In the genomic region with DNA sequence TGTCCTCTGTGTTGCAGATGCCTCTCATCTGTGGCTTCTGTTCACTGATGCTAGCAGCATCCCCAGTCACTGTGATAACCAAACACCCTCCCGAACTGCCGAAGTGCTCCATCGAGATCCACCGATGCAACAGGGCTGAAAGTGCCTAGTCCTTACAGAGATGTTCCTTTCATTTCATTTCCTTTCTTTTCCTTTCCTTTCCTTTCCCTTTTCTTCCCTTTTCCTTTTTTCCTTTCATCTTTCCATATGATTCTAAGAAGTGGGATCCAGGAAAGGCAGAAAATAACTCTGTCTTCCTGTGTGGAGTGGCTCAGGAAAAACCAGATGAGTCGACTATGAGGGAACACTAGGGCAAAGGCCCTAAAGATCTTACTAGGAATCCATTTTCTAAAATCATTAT, we compare ENCODE assay signal across 20 cellular contexts. TPM values are rescaled to one million over a fixed set of nuclear protein-coding genes. Genes with fewer than 3 reads are reported as not detected.
DNase-seq lines count a peak whose midpoint lies in the region; FAIRE-seq and TF ChIP-seq lines count a peak whose summit lies in the region.
"Had no signal": no experiment of that assay in that cellular context is flagged by ENCODE, and none has a peak within 500 bp of the region (broad histone marks: within the 10 kb centered on the region; RNA-seq: fewer than 3 reads in every experiment).

No MANE protein-coding gene starts in this region.

- H3K4me1 ChIP-seq in esophagus muscularis mucosa = peaks cover 0 to 32% (median 29%) of the 10 kb centered on the region in 4 donors
- H3K4me1 ChIP-seq in rectal smooth muscle tissue (ENCODE audit: control insufficient read depth, insufficient read depth, low read length) = peaks cover 22% of the 10 kb centered on the region
- peaks cover under 1% of the 10 kb centered on the region for H3K4me1 ChIP-seq in testis
- H3K4me1 ChIP-seq: A549 had no signal

- no peak for TF ChIP-seq EP300 in esophagus muscularis mucosa (IDR thresholded peaks at IDR 0.05)

- intact Hi-C loops in esophagus muscularis mucosa (cut with DNase I) (no loop called here), testis (cut with DNase I; ENCODE audit: low total_unique reads) (no loop called here)

- H3K27me3 ChIP-seq in bronchial epithelial cell (ENCODE audit: control insufficient read depth, insufficient read depth, low read length) (peaks cover 3% of the 10 kb centered on the region), esophagus muscularis mucosa (no peaks in the 10 kb centered on the region), rectal smooth muscle tissue (ENCODE audit: control insufficient read depth, insufficient read depth, low read length) (no peaks in the 10 kb centered on the region), testis (no peaks in the 10 kb centered on the region)

- H3K4me3 ChIP-seq in bronchial epithelial cell (ENCODE audit: low read depth, low read length) (no peak overlapping the region), esophagus muscularis mucosa (no peak overlapping the region), rectal smooth muscle tissue (ENCODE audit: low read length) (no peak overlapping the region), testis (no peak overlapping the region)
- H3K4me3 ChIP-seq: A549 had no signal

- no peaks in the 10 kb centered on the region for H3K36me3 ChIP-seq in bronchial epithelial cell (ENCODE audit: control insufficient read depth, insufficient read depth, low read length)
- H3K36me3 ChIP-seq in esophagus muscularis mucosa = no peaks in the 10 kb centered on the region
- no peaks in the 10 kb centered on the region for H3K36me3 ChIP-seq in rectal smooth muscle tissue (ENCODE audit: control insufficient read depth, insufficient read depth, low read length)
- H3K36me3 ChIP-seq in testis (ENCODE audit: low read depth, missing control alignments) = no peaks in the 10 kb centered on the region

- WGBS in esophagus muscularis mucosa = 93% methylated on average over 5 of the region's 5 CpGs
- WGBS in testis, 2 donors = 84 to 85% methylated on average over 5 of the region's 5 CpGs

- DNase-seq in bronchial epithelial cell (ENCODE audit: low read depth) (no peak), esophagus muscularis mucosa (ENCODE audit: extremely low spot score) (no peak), testis (no peak), NCI-H1417 (lab: John Stamatoyannopoulos, UW) (no peak), LoVo (ENCODE audit: low spot score) (no peak), OCI-M2 (lab: John Stamatoyannopoulos, UW; ENCODE audit: unreplicated experiment) (no peak), 8988T (no peak)
- DNase-seq: AML-193; Caco-2; CD4-positive, alpha-beta T cell; H9 had no signal

- H3K27ac ChIP-seq in esophagus muscularis mucosa (replicated peaks in 1 of 4) = peak overlapping the region in 3 of 4 donors; percentile 77 to 88 (median 85)
- H3K27ac ChIP-seq in rectal smooth muscle tissue (ENCODE audit: low read depth, low read length) = peak overlapping the region; percentile 89
- H3K27ac ChIP-seq in testis = peak overlapping the region; percentile 41 to 87
- H3K27ac ChIP-seq: A549, C4-2B had no signal

- peak; percentile 79 for FAIRE-seq in bronchial epithelial cell (lab: Jason Lieb, UNC)
- FAIRE-seq: A549, G401.6, GM12891, GM19239, H1 had no signal

- H3K9me3 ChIP-seq in esophagus muscularis mucosa (no peaks in the 10 kb centered on the region), testis (no peaks in the 10 kb centered on the region)
- H3K9me3 ChIP-seq: A549, Caco-2 had no signal

- no peak overlapping the region for H3K9ac ChIP-seq in rectal smooth muscle tissue (ENCODE audit: low read length)

- TF ChIP-seq POLR2A in esophagus muscularis mucosa (IDR thresholded peaks at IDR 0.05; ENCODE audit: low read depth) (no peak), testis (IDR thresholded peaks at IDR 0.05) (no peak)

- TF ChIP-seq CTCF in bronchial epithelial cell (IDR thresholded peaks at IDR 0.05; ENCODE audit: insufficient read depth, low read length, severe bottlenecking) (no peak), esophagus muscularis mucosa (IDR thresholded peaks at IDR 0.05) (peak in 1 of 3 experiments; percentile 6), testis (IDR thresholded peaks at IDR 0.05) (no peak)

RNA-seq across cellular contexts. Expression of gene FGF6, which starts 26.7 kb away (rescaled TPM):
- not detected in 2 replicates for total RNA-seq in bronchial epithelial cell
- not detected for total RNA-seq in esophagus muscularis mucosa
- total RNA-seq in testis = not detected
- polyA plus RNA-seq in testis (ENCODE audit: insufficient read depth, low read depth, low replicate concordance) = not detected
- total RNA-seq: Caco-2; CD4-positive, alpha-beta T cell; H1; H9; HT-29 had no signal
- polyA plus RNA-seq: A549, BJ, H1 had no signal

RNA-seq across cellular contexts. Expression of gene FGF23, which starts 39.4 kb away (rescaled TPM):
- total RNA-seq in bronchial epithelial cell (not detected in 2 replicates), esophagus muscularis mucosa (not detected), testis (not detected)
- polyA plus RNA-seq in testis (ENCODE audit: insufficient read depth, low read depth, low replicate concordance) = 0.12 TPM
- total RNA-seq: Caco-2; CD4-positive, alpha-beta T cell; HT-29 had no signal
- polyA plus RNA-seq: A549, BJ had no signal
